In genomic region chr6:161027385-161027784, GRCh38 we compare ENCODE assay signal across 21 cellular contexts.
"Had no signal": no experiment of that assay in that cellular context is flagged by ENCODE, and none has a peak within 500 bp of the region (broad histone marks: within the 10 kb centered on the region; RNA-seq: fewer than 3 reads in every experiment).

No MANE protein-coding gene starts in this region.

- H3K9me3 ChIP-seq: heart left ventricle, neutrophil, right atrium auricular region, suprapubic skin, thyroid gland had no signal

- DNase-seq: effector CD4-positive, alpha-beta T cell; endodermal cell; erythroblast; heart left ventricle; hippocampal formation; left colon; left ventricle myocardium superior; mesenchymal stem cell; midbrain; naive B cell; small intestine; stimulated activated CD4-positive, alpha-beta T cell treated with anti-CD3 and anti-CD28 coated beads, Interleukin-2, amount 100 ng/mL, for 48 hours; stimulated activated naive CD8-positive, alpha-beta T cell treated with anti-CD3 and anti-CD28 coated beads, Interleukin-15, Interleukin-2, amounts not matched to agents 100 U/mL and 50 U/mL, for 24 hours; thyroid gland had no signal

- H3K36me3 ChIP-seq: heart left ventricle, neutrophil, right atrium auricular region, suprapubic skin, thyroid gland had no signal

- H3K27me3 Mint-ChIP-seq: naive B cell, type B pancreatic cell had no signal

- H3K27ac ChIP-seq: coronary artery, heart left ventricle, neutrophil, right atrium auricular region, suprapubic skin, thyroid gland had no signal

- ATAC-seq: heart left ventricle; left colon; left ventricle myocardium superior; stimulated activated naive CD8-positive, alpha-beta T cell treated with anti-CD3 and anti-CD28 coated beads, Interleukin-15, Interleukin-2, amounts not matched to agents 100 U/mL and 50 U/mL, for 24 hours had no signal

- H3K27me3 ChIP-seq: heart left ventricle, neutrophil, right atrium auricular region, suprapubic skin, thyroid gland had no signal

- H3K4me3 ChIP-seq: coronary artery, heart left ventricle, lung, right atrium auricular region, suprapubic skin, thyroid gland had no signal

- H3K27ac Mint-ChIP-seq: endodermal cell, nephron, type B pancreatic cell had no signal

- H3K4me3 Mint-ChIP-seq: endodermal cell, naive B cell, nephron, type B pancreatic cell had no signal

- H3K4me1 ChIP-seq: thyroid gland had no signal
